15 cellular contexts compared by ENCODE assay signal in genomic region chr7:128941323-128941890, GRCh38. TPM values are rescaled to one million over a fixed set of nuclear protein-coding genes. Genes with fewer than 3 reads are reported as not detected.
DNase-seq lines count a peak whose midpoint lies in the region; ATAC-seq and TF ChIP-seq lines count a peak whose summit lies in the region.
"Had no signal": no experiment of that assay in that cellular context is flagged by ENCODE, and none has a peak within 500 bp of the region (broad histone marks: within the 10 kb centered on the region; RNA-seq: fewer than 3 reads in every experiment).

No MANE protein-coding gene starts in this region.

- peaks cover 38% of the 10 kb centered on the region for H3K4me1 Mint-ChIP-seq in CD4-positive, alpha-beta T cell (ENCODE audit: low read depth)
- H3K4me1 Mint-ChIP-seq in activated CD8-positive, alpha-beta memory T cell treated with anti-CD3 and anti-CD28 coated beads, Interleukin-2, amount 10 ng/mL, durations not matched to agents 7 days and 5 days, result peaks cover 34% of the 10 kb centered on the region
- H3K4me1 Mint-ChIP-seq in naive B cell (peaks cover 35 to 61% (median 55%) of the 10 kb centered on the region in 3 donors), type B pancreatic cell (ENCODE audit: unreplicated experiment) (peaks cover 10% of the 10 kb centered on the region)

- H3K4me3 ChIP-seq in GM12865 (ENCODE audit: low read depth, low read length), result peak overlapping the region; percentile 83

- POLR2A ChIA-PET in CD4-positive, alpha-beta T cell (lab: Charles Lee), result no interaction called here

- H3K4me3 Mint-ChIP-seq in CD4-positive, alpha-beta T cell, result peak overlapping the region; percentile 86
- H3K4me3 Mint-ChIP-seq in activated CD8-positive, alpha-beta memory T cell treated with anti-CD3 and anti-CD28 coated beads, Interleukin-2, amount 10 ng/mL, durations not matched to agents 7 days and 5 days, result peak overlapping the region; percentile 84
- H3K4me3 Mint-ChIP-seq in naive B cell (peak overlapping the region; percentile 86 to 99 (median 96)), type B pancreatic cell (no peak overlapping the region)

- ATAC-seq in CD4-positive, alpha-beta T cell (ENCODE audit: poor library complexity), result no peak
- ATAC-seq in activated CD8-positive, alpha-beta memory T cell treated with anti-CD3 and anti-CD28 coated beads, Interleukin-2, amount 10 ng/mL, durations not matched to agents 7 days and 5 days, result no peak
- no peak for ATAC-seq in naive B cell (ENCODE audit: low read depth in 2 of 2)
- no peak for ATAC-seq in activated CD4-positive, CD25-positive, alpha-beta regulatory T cell treated with anti-CD3 and anti-CD28 coated beads, Interleukin-2, amount 50 U/mL, for 24 hours

- peak overlapping the region; percentile 65 for H3K27ac Mint-ChIP-seq in CD4-positive, alpha-beta T cell
- peak overlapping the region; percentile 86 for H3K27ac Mint-ChIP-seq in activated CD8-positive, alpha-beta memory T cell treated with anti-CD3 and anti-CD28 coated beads, Interleukin-2, amount 10 ng/mL, durations not matched to agents 7 days and 5 days
- peak overlapping the region; percentile 86 to 99 (median 98) for H3K27ac Mint-ChIP-seq in naive B cell
- no peak overlapping the region for H3K27ac Mint-ChIP-seq in type B pancreatic cell

- no peaks in the 10 kb centered on the region for H3K27me3 ChIP-seq in CD4-positive, alpha-beta T cell (ENCODE audit: control insufficient read depth, insufficient read depth, low read length)

- CTCF ChIA-PET in CD4-positive, alpha-beta T cell (lab: Charles Lee), result no interaction called here
- CTCF ChIA-PET in activated CD8-positive, alpha-beta memory T cell treated with anti-CD3 and anti-CD28 coated beads, Interleukin-2, amount 10 ng/mL, durations not matched to agents 7 days and 5 days (lab: Charles Lee), result interaction anchor here (0.7 to 1.1 kb wide), 3 partner anchors 8 to 222 kb away, joined by 3 read pairs; no protein-coding TSS in a partner anchor

- DNase-seq in CD4-positive, alpha-beta T cell, result no peak
- DNase-seq in GM12865 (ENCODE audit: low read depth) (peak; percentile 32), naive B cell (no peak), NCI-H446 (lab: John Stamatoyannopoulos, UW) (no peak), RKO (ENCODE audit: low spot score) (no peak), type B pancreatic cell (ENCODE audit: extremely low spot score, unreplicated experiment) (no peak)
- no peak for DNase-seq in activated CD8-positive, alpha-beta memory T cell treated with anti-CD3 and anti-CD28 coated beads, Interleukin-2, amount 10 ng/mL, durations not matched to agents 7 days and 5 days
- DNase-seq: activated gamma-delta T cell treated with Interleukin-2 at 50 U/mL for 16 hours; naive thymus-derived CD8-positive, alpha-beta T cell; NCI-H2081; NCI-H748 treated with DMSO at 0.1 percent for 48 hours; SHP77 treated with DMSO at 0.1 percent for 48 hours; WERI-Rb-1 had no signal

- intact Hi-C loops in CD4-positive, alpha-beta T cell (cut with DNase I, micrococcal nuclease), result no loop called here

- no peak for TF ChIP-seq CTCF in CD4-positive, alpha-beta T cell (IDR thresholded peaks at IDR 0.05)
- TF ChIP-seq CTCF in GM12865 (IDR thresholded peaks at IDR 0.05; ENCODE audit: insufficient read depth, low read depth, low read length, missing control alignments) (no peak), type B pancreatic cell (conservative IDR thresholded peaks at IDR 0.05) (no peak)

- H3K36me3 Mint-ChIP-seq in CD4-positive, alpha-beta T cell (ENCODE audit: low read depth), result no peaks in the 10 kb centered on the region
- no peaks in the 10 kb centered on the region for H3K36me3 Mint-ChIP-seq in activated CD8-positive, alpha-beta memory T cell treated with anti-CD3 and anti-CD28 coated beads, Interleukin-2, amount 10 ng/mL, durations not matched to agents 7 days and 5 days
- no peaks in the 10 kb centered on the region for H3K36me3 Mint-ChIP-seq in naive B cell
- H3K36me3 Mint-ChIP-seq in type B pancreatic cell, result no peaks in the 10 kb centered on the region

- no peak overlapping the region for H3K27ac ChIP-seq in CD4-positive, alpha-beta T cell (ENCODE audit: low read depth, low read length)
- H3K27ac ChIP-seq: WERI-Rb-1 had no signal

- H3K9me3 Mint-ChIP-seq in CD4-positive, alpha-beta T cell, result no peaks in the 10 kb centered on the region
- H3K9me3 Mint-ChIP-seq in activated CD8-positive, alpha-beta memory T cell treated with anti-CD3 and anti-CD28 coated beads, Interleukin-2, amount 10 ng/mL, durations not matched to agents 7 days and 5 days (ENCODE audit: low read depth), result no peaks in the 10 kb centered on the region
- H3K9me3 Mint-ChIP-seq in naive B cell, result no peaks in the 10 kb centered on the region
- H3K9me3 Mint-ChIP-seq in type B pancreatic cell, result no peaks in the 10 kb centered on the region
- H3K9me3 Mint-ChIP-seq: naive thymus-derived CD8-positive, alpha-beta T cell had no signal

- H3K27me3 Mint-ChIP-seq in CD4-positive, alpha-beta T cell, result peaks cover 23% of the 10 kb centered on the region
- H3K27me3 Mint-ChIP-seq in activated CD8-positive, alpha-beta memory T cell treated with anti-CD3 and anti-CD28 coated beads, Interleukin-2, amount 10 ng/mL, durations not matched to agents 7 days and 5 days, result peaks cover 13% of the 10 kb centered on the region
- H3K27me3 Mint-ChIP-seq in naive B cell (no peaks in the 10 kb centered on the region), type B pancreatic cell (peaks cover 41% of the 10 kb centered on the region)

- no peaks in the 10 kb centered on the region for H3K9me3 ChIP-seq in CD4-positive, alpha-beta T cell (ENCODE audit: control insufficient read depth, low read length)

RNA-seq across cellular contexts. Expression of gene IRF5, which starts 3.7 kb away (rescaled TPM):
- total RNA-seq in CD4-positive, alpha-beta T cell, result 1 to 10 TPM; 1.7 to 1.8 TPM
- total RNA-seq in activated CD8-positive, alpha-beta memory T cell treated with anti-CD3 and anti-CD28 coated beads, Interleukin-2, amount 10 ng/mL, durations not matched to agents 7 days and 5 days, result 10 to 100 TPM; 16.5 to 17.7 TPM
- polyA plus RNA-seq in naive B cell (ENCODE audit: low read depth in 6 of 6), result 10 to 100 TPM; 54.4 to 78.0 (median 58.5) TPM
- total RNA-seq in type B pancreatic cell (ENCODE audit: low replicate concordance), result 1.8 and 2.5 TPM in 2 replicates

RNA-seq across cellular contexts. Expression of gene KCP, which starts 30.9 kb away (rescaled TPM):
- total RNA-seq in CD4-positive, alpha-beta T cell, result under 1 TPM in 1 of 2 experiments, not detected in 1; 0.11 TPM
- under 1 TPM; 0.20 to 0.52 TPM for total RNA-seq in activated CD8-positive, alpha-beta memory T cell treated with anti-CD3 and anti-CD28 coated beads, Interleukin-2, amount 10 ng/mL, durations not matched to agents 7 days and 5 days
- under 1 TPM in 4 of 6 donors, not detected in 2; 0.29 to 0.78 (median 0.37) TPM for polyA plus RNA-seq in naive B cell (ENCODE audit: low read depth in 6 of 6)
- 1.3 and 4.2 TPM in 2 replicates for total RNA-seq in type B pancreatic cell (ENCODE audit: low replicate concordance)
- polyA plus RNA-seq: keratinocyte; naive thymus-derived CD8-positive, alpha-beta T cell had no signal
